Comparison of ENCODE assay signal across 21 cellular contexts in genomic region chr13:47519626-47520025, GRCh38.
DNase-seq lines count a peak whose midpoint lies in the region; ATAC-seq and TF ChIP-seq lines count a peak whose summit lies in the region.
"Had no signal": no experiment of that assay in that cellular context is flagged by ENCODE, and none has a peak within 500 bp of the region (broad histone marks: within the 10 kb centered on the region; RNA-seq: fewer than 3 reads in every experiment).

No MANE protein-coding gene starts in this region.

- H3K27ac Mint-ChIP-seq in activated CD4-positive, alpha-beta T cell treated with anti-CD3 and anti-CD28 coated beads, Interleukin-2, amount 10 ng/mL, durations not matched to agents 24 days and 14 days: no peak overlapping the region
- H3K27ac Mint-ChIP-seq: CD4-positive, alpha-beta T cell had no signal

- no peaks in the 10 kb centered on the region for H3K4me1 ChIP-seq in foreskin keratinocyte
- H3K4me1 ChIP-seq: BE2C, HAP-1, SJCRH30 had no signal

- H3K4me3 ChIP-seq in AG10803 (ENCODE audit: low read length): no peak overlapping the region
- H3K4me3 ChIP-seq: GM12878, HAP-1, SJCRH30 had no signal

- ATAC-seq in foreskin keratinocyte: no peak
- ATAC-seq: GM12878 had no signal

- intact Hi-C loops in activated CD4-positive, alpha-beta T cell treated with anti-CD3 and anti-CD28 coated beads, Interleukin-2, amount 10 ng/mL, durations not matched to agents 24 days and 14 days (cut with micrococcal nuclease): no loop called here

- no peak overlapping the region for H3K4me3 Mint-ChIP-seq in activated CD4-positive, alpha-beta T cell treated with anti-CD3 and anti-CD28 coated beads, Interleukin-2, amount 10 ng/mL, durations not matched to agents 24 days and 14 days
- H3K4me3 Mint-ChIP-seq: CD4-positive, alpha-beta T cell had no signal

- H3K27ac ChIP-seq in foreskin keratinocyte: no peak overlapping the region
- H3K27ac ChIP-seq: KMS-11, RWPE1, SJCRH30 had no signal

- H3K27me3 ChIP-seq in foreskin keratinocyte: peaks cover 10% of the 10 kb centered on the region
- H3K27me3 ChIP-seq: BE2C, SJCRH30 had no signal

- no peaks in the 10 kb centered on the region for H3K4me1 Mint-ChIP-seq in activated CD4-positive, alpha-beta T cell treated with anti-CD3 and anti-CD28 coated beads, Interleukin-2, amount 10 ng/mL, durations not matched to agents 24 days and 14 days

- TF ChIP-seq CTCF in AG10803 (conservative IDR thresholded peaks at IDR 0.05; ENCODE audit: low read length) (no peak), foreskin keratinocyte (conservative IDR thresholded peaks at IDR 0.05) (no peak)

- DNase-seq in AG10803 (ENCODE audit: low read depth) (peak; percentile 32), GM03348 (ENCODE audit: low spot score) (peak; percentile 29), NOMO-1 treated with DMSO at 0.1 percent for 48 hours (lab: John Stamatoyannopoulos, UW; ENCODE audit: unreplicated experiment) (peak; percentile 81), fibroblast of gingiva (ENCODE audit: low read depth) (peak; percentile 49), foreskin keratinocyte (no peak), putamen (ENCODE audit: low spot score) (no peak), DMS79 (lab: John Stamatoyannopoulos, UW) (no peak)
- DNase-seq in activated CD4-positive, alpha-beta T cell treated with anti-CD3 and anti-CD28 coated beads, Interleukin-2, amount 10 ng/mL, durations not matched to agents 24 days and 14 days: no peak
- DNase-seq: BE2C; CD4-positive, alpha-beta T cell; COR-L47; DMS79 treated with DMSO at 0.1 percent for 48 hours; NCI-H1417; NCI-H187; NCI-H446; NCI-H526; SJCRH30 had no signal

- H3K9me3 Mint-ChIP-seq in activated CD4-positive, alpha-beta T cell treated with anti-CD3 and anti-CD28 coated beads, Interleukin-2, amount 10 ng/mL, durations not matched to agents 24 days and 14 days: no peaks in the 10 kb centered on the region

- no peaks in the 10 kb centered on the region for H3K36me3 Mint-ChIP-seq in activated CD4-positive, alpha-beta T cell treated with anti-CD3 and anti-CD28 coated beads, Interleukin-2, amount 10 ng/mL, durations not matched to agents 24 days and 14 days (ENCODE audit: low read depth)

- H3K27me3 Mint-ChIP-seq in activated CD4-positive, alpha-beta T cell treated with anti-CD3 and anti-CD28 coated beads, Interleukin-2, amount 10 ng/mL, durations not matched to agents 24 days and 14 days: no peaks in the 10 kb centered on the region

Comparison
In these comparisons a context has a peak if more than half of its experiments do, and no peak if none do; other contexts are left out.
1. DNase-seq: peak in AG10803 (single experiment), GM03348 (single experiment), NOMO-1 treated with DMSO at 0.1 percent for 48 hours (single experiment) and fibroblast of gingiva (single experiment); none in foreskin keratinocyte (0 of 2), activated CD4-positive, alpha-beta T cell treated with anti-CD3 and anti-CD28 coated beads, Interleukin-2, amount 10 ng/mL, durations not matched to agents 24 days and 14 days (single experiment), putamen (single experiment) and DMS79 (single experiment).